In the genomic region with DNA sequence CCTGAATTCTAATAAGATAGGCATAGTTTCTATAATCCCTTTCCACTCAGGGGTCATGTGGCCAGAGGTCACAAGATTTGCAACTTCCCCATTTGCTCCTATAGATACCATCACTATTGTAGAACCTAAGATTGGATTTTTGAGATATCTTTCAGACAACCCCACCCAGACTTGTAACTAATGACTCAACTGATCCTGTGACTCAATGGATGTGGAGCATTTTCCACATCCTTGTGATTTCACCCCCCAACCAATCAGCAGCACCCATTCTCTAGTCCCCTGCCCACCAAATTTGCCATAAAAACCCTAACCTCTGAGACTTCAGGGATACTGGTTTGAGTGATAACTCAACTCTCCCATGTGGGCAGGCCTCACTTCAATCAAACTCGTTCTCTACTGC, we compare ENCODE assay signal across 24 cellular contexts.
"Had no signal": no experiment of that assay in that cellular context is flagged by ENCODE, and none has a peak within 500 bp of the region (broad histone marks: within the 10 kb centered on the region; RNA-seq: fewer than 3 reads in every experiment).

No MANE protein-coding gene starts in this region.

- DNase-seq: dermis blood vessel endothelial cell; effector memory CD4-positive, alpha-beta T cell; erythroblast; esophagus squamous epithelium; foreskin melanocyte; glutamatergic neuron; heart right ventricle; hippocampal formation; left cardiac atrium; left lung; mesendoderm; midbrain; naive thymus-derived CD4-positive, alpha-beta T cell; right lobe of liver; small intestine; stimulated activated CD4-positive, alpha-beta T cell treated with anti-CD3 and anti-CD28 coated beads, Interleukin-15, amount 100 ng/mL, for 24 hours; stimulated activated CD4-positive, alpha-beta T cell treated with anti-CD3 and anti-CD28 coated beads, Interleukin-2, amount 100 ng/mL, for 48 hours; stimulated activated CD8-positive, alpha-beta memory T cell treated with anti-CD3 and anti-CD28 coated beads, Interleukin-4, amount 100 ng/mL, for 48 hours; stimulated activated naive CD4-positive, alpha-beta T cell; substantia nigra; upper lobe of left lung had no signal

- H3K27ac Mint-ChIP-seq: naive thymus-derived CD4-positive, alpha-beta T cell; nephron; neural progenitor cell; progenitor cell of endocrine pancreas had no signal

- ATAC-seq: heart right ventricle; left cardiac atrium; left lung; naive thymus-derived CD4-positive, alpha-beta T cell; right lobe of liver had no signal

- H3K4me1 Mint-ChIP-seq: nephron, neural progenitor cell had no signal

- H3K27me3 Mint-ChIP-seq: progenitor cell of endocrine pancreas had no signal

- H3K4me3 Mint-ChIP-seq: naive thymus-derived CD4-positive, alpha-beta T cell; nephron; neural progenitor cell had no signal
